ENCODE assay signal across 12 cellular contexts in the genomic region with DNA sequence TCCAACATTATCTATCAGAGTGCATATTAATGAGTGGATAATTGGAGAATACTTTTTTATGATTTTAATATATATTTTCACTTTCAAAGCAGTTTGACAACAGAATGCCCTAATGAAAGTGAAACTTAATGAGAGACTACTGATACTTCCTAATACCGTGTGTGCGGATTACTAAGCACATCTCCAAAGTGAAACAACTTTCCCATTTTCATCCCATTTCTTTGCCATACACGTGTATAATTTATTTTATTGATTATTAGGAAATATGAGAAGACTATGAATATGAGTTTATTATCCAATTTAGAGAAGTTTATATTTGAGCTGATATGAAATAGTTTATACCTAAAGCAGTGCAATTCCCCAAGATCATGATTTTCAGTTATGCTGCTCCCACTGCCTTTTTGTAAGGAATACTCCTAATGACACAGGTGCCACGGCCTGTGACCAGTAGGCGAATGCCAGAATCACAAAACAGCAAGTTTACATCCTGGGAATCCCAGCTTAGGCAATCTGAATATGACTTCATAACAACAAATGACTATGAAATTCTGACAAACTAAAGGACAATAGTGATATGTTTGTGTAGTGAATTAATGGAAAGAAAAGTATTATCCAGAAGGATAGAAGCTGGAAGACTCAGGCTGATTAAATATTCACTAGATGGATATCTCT.
DNase-seq lines count a peak whose midpoint lies in the region; FAIRE-seq and TF ChIP-seq lines count a peak whose summit lies in the region.
"Had no signal": no experiment of that assay in that cellular context is flagged by ENCODE, and none has a peak within 500 bp of the region (broad histone marks: within the 10 kb centered on the region; RNA-seq: fewer than 3 reads in every experiment).

No MANE protein-coding gene starts in this region.

- H3K36me3 ChIP-seq in ACC112 (ENCODE audit: insufficient read depth, low read length) = no peaks in the 10 kb centered on the region
- H3K36me3 ChIP-seq: cardiac muscle cell had no signal

- DNase-seq in HFFc6 = no peak
- DNase-seq in astrocyte of the hippocampus (ENCODE audit: low read depth, low spot score) = peak; percentile 13
- peak; percentile 50 for DNase-seq in medulla oblongata (ENCODE audit: extremely low spot score)
- DNase-seq in D721Med (ENCODE audit: insufficient read length, low spot score) = no peak
- DNase-seq in COLO829 (ENCODE audit: low spot score) = no peak
- DNase-seq in inferior parietal cortex (ENCODE audit: extremely low spot score) = no peak
- DNase-seq in Calu3 = no peak
- DNase-seq: COR-L47; NCI-H774; stimulated activated naive B cell treated with anti-CD40 and anti-IgM and Interleukin-4, amounts not matched to agents 10 μg/mL and 1 μg/mL and 100 μg/mL, for 72 hours had no signal

- no peaks in the 10 kb centered on the region for H3K79me2 ChIP-seq in ACC112 (ENCODE audit: control insufficient read depth, insufficient read depth, low read length, unreplicated experiment)

- peaks cover 41% of the 10 kb centered on the region for H3K4me1 Mint-ChIP-seq in HFFc6 (ENCODE audit: low read depth)
- H3K4me1 Mint-ChIP-seq in Calu3 (ENCODE audit: low read depth, unreplicated experiment) = no peaks in the 10 kb centered on the region

- H3K27me3 ChIP-seq in ACC112 (ENCODE audit: insufficient read depth, low read length) = no peaks in the 10 kb centered on the region
- H3K27me3 ChIP-seq: cardiac muscle cell had no signal

- H3K27me3 Mint-ChIP-seq in HFFc6 (ENCODE audit: insufficient read depth) (peaks cover 3% of the 10 kb centered on the region), Calu3 (ENCODE audit: unreplicated experiment) (no peaks in the 10 kb centered on the region)
- H3K27me3 Mint-ChIP-seq: stimulated activated naive B cell treated with anti-CD40 and anti-IgM and Interleukin-4, amounts not matched to agents 10 μg/mL and 1 μg/mL and 100 μg/mL, for 72 hours had no signal

- CTCF ChIA-PET in Calu3 (lab: Charles Lee) = no interaction called here

- peak overlapping the region; percentile 77 for H3K4me3 Mint-ChIP-seq in HFFc6
- no peak overlapping the region for H3K4me3 Mint-ChIP-seq in Calu3 (ENCODE audit: low read depth, unreplicated experiment)

- TF ChIP-seq CTCF in HFFc6 (IDR thresholded peaks at IDR 0.05) (no peak), D721Med (IDR thresholded peaks at IDR 0.05; ENCODE audit: insufficient read depth, missing control alignments) (no peak), Calu3 (IDR thresholded peaks at IDR 0.05; ENCODE audit: unreplicated experiment) (no peak)

- intact Hi-C loops in Calu3 (cut with micrococcal nuclease; ENCODE audit: unreplicated experiment) = no loop called here

- H3K36me3 Mint-ChIP-seq in HFFc6 (ENCODE audit: low read depth) = no peaks in the 10 kb centered on the region; the same call in 1 of the 2 replicates
- H3K36me3 Mint-ChIP-seq in Calu3 (ENCODE audit: insufficient read depth, unreplicated experiment) = no peaks in the 10 kb centered on the region
- H3K36me3 Mint-ChIP-seq: stimulated activated naive B cell treated with anti-CD40 and anti-IgM and Interleukin-4, amounts not matched to agents 10 μg/mL and 1 μg/mL and 100 μg/mL, for 72 hours had no signal

- peak overlapping the region; percentile 77 for H2AFZ ChIP-seq in ACC112 (ENCODE audit: low read length, unreplicated experiment)

- peaks cover 19% of the 10 kb centered on the region for H3K4me1 ChIP-seq in ACC112 (ENCODE audit: control insufficient read depth, insufficient read depth, low read length, unreplicated experiment)

- no TSS peak for BruUV-seq in Calu3 (replicated peaks; lab: Mats Ljungman, UMichigan)

- no peak for FAIRE-seq in D721Med (lab: Jason Lieb, UNC)

- H3K27ac ChIP-seq in ACC112 (ENCODE audit: low read depth, low read length) = peak overlapping the region; percentile 80
- H3K27ac ChIP-seq: cardiac muscle cell had no signal

- H3K9me3 Mint-ChIP-seq in HFFc6 (no peaks in the 10 kb centered on the region), Calu3 (ENCODE audit: low read depth, unreplicated experiment) (no peaks in the 10 kb centered on the region)
- H3K9me3 Mint-ChIP-seq: stimulated activated naive B cell treated with anti-CD40 and anti-IgM and Interleukin-4, amounts not matched to agents 10 μg/mL and 1 μg/mL and 100 μg/mL, for 72 hours had no signal

- peak overlapping the region; percentile 58 for H3K4me3 ChIP-seq in ACC112 (ENCODE audit: low read depth, low read length)
- H3K4me3 ChIP-seq: cardiac muscle cell had no signal

- peak overlapping the region; percentile 98 for H3K27ac Mint-ChIP-seq in HFFc6
- no peak overlapping the region for H3K27ac Mint-ChIP-seq in Calu3 (ENCODE audit: unreplicated experiment)

Comparison
In these comparisons a context has a peak if more than half of its experiments do, and no peak if none do; other contexts are left out.
1. DNase-seq: peak in astrocyte of the hippocampus (single experiment) and medulla oblongata (single experiment); none in HFFc6 (single experiment), D721Med (single experiment), COLO829 (single experiment), inferior parietal cortex (single experiment) and Calu3 (single experiment).